In genomic region chr12:15770021-15770420, GRCh38 we compare ENCODE assay signal across 32 cellular contexts. TPM values are rescaled to one million over a fixed set of nuclear protein-coding genes. Genes with fewer than 3 reads are reported as not detected.
DNase-seq lines count a peak whose midpoint lies in the region; ATAC-seq and TF ChIP-seq lines count a peak whose summit lies in the region.
"Had no signal": no experiment of that assay in that cellular context is flagged by ENCODE, and none has a peak within 500 bp of the region (broad histone marks: within the 10 kb centered on the region; RNA-seq: fewer than 3 reads in every experiment).

No MANE protein-coding gene starts in this region.

- H3K27ac Mint-ChIP-seq in activated T-cell treated with anti-CD3 and anti-CD28 coated beads, Interleukin-2, amount 50 U/mL, for 24 hours: no peak overlapping the region
- H3K27ac Mint-ChIP-seq: activated CD8-positive, alpha-beta memory T cell treated with anti-CD3 and anti-CD28 coated beads, Interleukin-2, amount 10 ng/mL, durations not matched to agents 7 days and 5 days; activated naive CD8-positive, alpha-beta T cell treated with anti-CD3 and anti-CD28 coated beads, Interleukin-2, amount 50 U/mL, for 24 hours; activated T-cell treated with anti-CD3 and anti-CD28 coated beads, Interleukin-2, amount 50 U/mL, for 72 hours; B cell; stimulated activated effector memory CD8-positive, alpha-beta T cell treated with anti-CD3 and anti-CD28 coated beads, Interleukin-12 subunit alpha, Interleukin-12 subunit beta, amount 100 ng/mL, for 72 hours had no signal

- H3K27ac ChIP-seq in ACC112 (ENCODE audit: low read depth, low read length) (peak overlapping the region; percentile 94), PC-9 (peak overlapping the region; percentile 62; the same call in 1 of the 2 replicates), mesenchymal stem cell (ENCODE audit: low read length, poor library complexity, severe bottlenecking) (peak overlapping the region; percentile 70), smooth muscle cell (ENCODE audit: low read depth) (peak overlapping the region; percentile 43), left lung (no peak overlapping the region)
- H3K27ac ChIP-seq: body of pancreas, gastrocnemius medialis, KMS-11, prostate gland, SK-N-MC had no signal

- intact Hi-C loops in PC-9 (cut with micrococcal nuclease; ENCODE audit: unreplicated experiment): no loop called here
- intact Hi-C loops in left lung (cut with DNase I): no loop called here

- no peaks in the 10 kb centered on the region; the same call in 1 of the 2 replicates for H3F3A ChIP-seq in PC-9 (ENCODE audit: insufficient read depth, low read depth)
- no peaks in the 10 kb centered on the region for H3F3A ChIP-seq in smooth muscle cell (ENCODE audit: low read depth)

- H3K4me1 ChIP-seq in ACC112 (ENCODE audit: control insufficient read depth, insufficient read depth, low read length, unreplicated experiment): peaks cover 72% of the 10 kb centered on the region
- peaks cover 17% of the 10 kb centered on the region; the same call in 1 of the 2 replicates for H3K4me1 ChIP-seq in PC-9 (replicated peaks; ENCODE audit: insufficient read depth)
- peaks cover 4% of the 10 kb centered on the region for H3K4me1 ChIP-seq in mesenchymal stem cell (ENCODE audit: control insufficient read depth, insufficient read depth, low read depth, low read length)
- no peaks in the 10 kb centered on the region for H3K4me1 ChIP-seq in smooth muscle cell (ENCODE audit: low read depth)
- H3K4me1 ChIP-seq in left lung: no peaks in the 10 kb centered on the region
- H3K4me1 ChIP-seq: prostate gland had no signal

- POLR2A ChIA-PET in PC-9 (lab: Charles Lee; ENCODE audit: unreplicated experiment): interaction anchor here (0.6 to 1.2 kb wide), 3 partner anchors 11 to 107 kb away, joined by 3 to 41 read pairs (median 11); no protein-coding TSS in a partner anchor

- H3K4me2 ChIP-seq in PC-9 (no peak overlapping the region), mesenchymal stem cell (ENCODE audit: low read length, poor library complexity, severe bottlenecking) (no peak overlapping the region), smooth muscle cell (no peak overlapping the region)
- H3K4me2 ChIP-seq: KMS-11 had no signal

- peaks cover 3% of the 10 kb centered on the region for H3K4me1 Mint-ChIP-seq in activated T-cell treated with anti-CD3 and anti-CD28 coated beads, Interleukin-2, amount 50 U/mL, for 24 hours (ENCODE audit: low read depth)
- H3K4me1 Mint-ChIP-seq: B cell; central memory CD8-positive, alpha-beta T cell; stimulated activated effector memory CD8-positive, alpha-beta T cell treated with anti-CD3 and anti-CD28 coated beads, Interleukin-12 subunit alpha, Interleukin-12 subunit beta, amount 100 ng/mL, for 72 hours had no signal

- H3K9me3 ChIP-seq in PC-9 (ENCODE audit: insufficient read depth, low read depth) (no peaks in the 10 kb centered on the region), mesenchymal stem cell (ENCODE audit: control insufficient read depth, low read length) (no peaks in the 10 kb centered on the region), smooth muscle cell (replicated peaks; ENCODE audit: low read depth) (no peaks in the 10 kb centered on the region), left lung (no peaks in the 10 kb centered on the region)
- H3K9me3 ChIP-seq: body of pancreas, gastrocnemius medialis, prostate gland had no signal

- no peak overlapping the region for H2BK120ac ChIP-seq in mesenchymal stem cell (ENCODE audit: low read depth, low read length)

- no peaks in the 10 kb centered on the region for H3K79me1 ChIP-seq in mesenchymal stem cell (replicated peaks; ENCODE audit: low read length, poor library complexity, severe bottlenecking)

- H3K4me3 ChIP-seq in ACC112 (ENCODE audit: low read depth, low read length): peak overlapping the region; percentile 30; the same call in 1 of the 2 replicates
- no peak overlapping the region for H3K4me3 ChIP-seq in PC-9
- no peak overlapping the region for H3K4me3 ChIP-seq in mesenchymal stem cell (ENCODE audit: insufficient read depth in 1 of 2, low read depth in 1 of 2, low read length in 2 of 2)
- no peak overlapping the region for H3K4me3 ChIP-seq in smooth muscle cell
- no peak overlapping the region for H3K4me3 ChIP-seq in left lung
- H3K4me3 ChIP-seq: body of pancreas, dorsolateral prefrontal cortex, gastrocnemius medialis, prostate gland, SK-N-MC had no signal

- H2BK12ac ChIP-seq in mesenchymal stem cell (ENCODE audit: low read length in 2 of 2): no peak overlapping the region

- H2AK5ac ChIP-seq in mesenchymal stem cell (ENCODE audit: low read length, severe bottlenecking): peak overlapping the region; percentile 36

- ATAC-seq in left lung: no peak
- ATAC-seq in GM18520 (IDR thresholded peaks at IDR 0.05; ENCODE audit: unreplicated experiment): no peak
- ATAC-seq: activated CD4-positive, CD25-positive, alpha-beta regulatory T cell treated with anti-CD3 and anti-CD28 coated beads, Interleukin-2, amount 50 U/mL, for 24 hours; activated CD8-positive, alpha-beta memory T cell treated with anti-CD3 and anti-CD28 coated beads, Interleukin-2, amount 10 ng/mL, durations not matched to agents 7 days and 5 days; activated naive CD8-positive, alpha-beta T cell treated with anti-CD3 and anti-CD28 coated beads, Interleukin-2, amount 50 U/mL, for 24 hours; activated T-cell treated with anti-CD3 and anti-CD28 coated beads, Interleukin-2, amount 50 U/mL, for 72 hours; body of pancreas; gastrocnemius medialis; stimulated activated effector memory CD8-positive, alpha-beta T cell treated with anti-CD3 and anti-CD28 coated beads, Interleukin-12 subunit alpha, Interleukin-12 subunit beta, amount 100 ng/mL, for 72 hours had no signal

- DNase-seq in PC-9 (no peak), mesenchymal stem cell (no peak), smooth muscle cell (lab: John Stamatoyannopoulos, UW; ENCODE audit: unreplicated experiment) (no peak), left lung (no peak)
- no peak for DNase-seq in activated T-cell treated with anti-CD3 and anti-CD28 coated beads, Interleukin-2, amount 50 U/mL, for 24 hours
- DNase-seq: ACHN; activated CD4-positive, alpha-beta T cell treated with anti-CD3 and anti-CD28 coated beads, Interleukin-2, amount 50 U/mL, for 4 hours; activated CD8-positive, alpha-beta memory T cell treated with anti-CD3 and anti-CD28 coated beads, Interleukin-2, amount 10 ng/mL, durations not matched to agents 7 days and 5 days; activated naive CD4-positive, alpha-beta T cell; activated naive CD8-positive, alpha-beta T cell treated with anti-CD3 and anti-CD28 coated beads, Interleukin-2, amount 50 U/mL, for 24 hours; activated T-cell treated with anti-CD3 and anti-CD28 coated beads, Interleukin-2, amount 50 U/mL, for 72 hours; body of pancreas; CD4-positive, alpha-beta memory T cell; dorsolateral prefrontal cortex; gastrocnemius medialis; hippocampal formation; MM.1S; NCI-H1105 treated with DMSO at 0.1 percent for 48 hours; NCI-H1930; NCI-H2171 treated with DMSO at 0.1 percent for 48 hours; NCI-H524 treated with DMSO at 0.1 percent for 48 hours; OCI-M1; substantia nigra had no signal

- H3K27me3 ChIP-seq in ACC112 (ENCODE audit: insufficient read depth, low read length): no peaks in the 10 kb centered on the region
- no peaks in the 10 kb centered on the region for H3K27me3 ChIP-seq in PC-9 (ENCODE audit: insufficient read depth, low read depth)
- no peaks in the 10 kb centered on the region for H3K27me3 ChIP-seq in mesenchymal stem cell (ENCODE audit: control insufficient read depth in 1 of 2, insufficient read depth in 1 of 2, low read length in 2 of 2)
- no peaks in the 10 kb centered on the region for H3K27me3 ChIP-seq in smooth muscle cell (ENCODE audit: low read depth)
- H3K27me3 ChIP-seq in left lung: no peaks in the 10 kb centered on the region
- H3K27me3 ChIP-seq: body of pancreas, dorsolateral prefrontal cortex, gastrocnemius medialis had no signal

- no peaks in the 10 kb centered on the region for H3K36me3 Mint-ChIP-seq in activated T-cell treated with anti-CD3 and anti-CD28 coated beads, Interleukin-2, amount 50 U/mL, for 24 hours (ENCODE audit: low read depth)
- H3K36me3 Mint-ChIP-seq: activated CD8-positive, alpha-beta memory T cell treated with anti-CD3 and anti-CD28 coated beads, Interleukin-2, amount 10 ng/mL, durations not matched to agents 7 days and 5 days; CD4-positive, alpha-beta memory T cell; stimulated activated effector memory CD8-positive, alpha-beta T cell treated with anti-CD3 and anti-CD28 coated beads, Interleukin-12 subunit alpha, Interleukin-12 subunit beta, amount 100 ng/mL, for 72 hours had no signal

- peaks cover 88% of the 10 kb centered on the region for H3K79me2 ChIP-seq in ACC112 (ENCODE audit: control insufficient read depth, insufficient read depth, low read length, unreplicated experiment)
- H3K79me2 ChIP-seq in PC-9 (ENCODE audit: low read depth): peaks cover 90% of the 10 kb centered on the region
- peaks cover 62% of the 10 kb centered on the region for H3K79me2 ChIP-seq in smooth muscle cell (ENCODE audit: low read depth)

- BruUV-seq in PC-9 (replicated peaks; lab: Mats Ljungman, UMichigan): no TSS peak

- H4K20me1 ChIP-seq in PC-9 (ENCODE audit: insufficient read depth) (peaks cover 6% of the 10 kb centered on the region; the same call in 1 of the 2 replicates), smooth muscle cell (ENCODE audit: low read depth) (peaks cover 4% of the 10 kb centered on the region)

- H4K91ac ChIP-seq in mesenchymal stem cell (ENCODE audit: low read length): no peak overlapping the region

- no peak overlapping the region for H3K4me3 Mint-ChIP-seq in activated T-cell treated with anti-CD3 and anti-CD28 coated beads, Interleukin-2, amount 50 U/mL, for 24 hours
- H3K4me3 Mint-ChIP-seq: activated CD8-positive, alpha-beta memory T cell treated with anti-CD3 and anti-CD28 coated beads, Interleukin-2, amount 10 ng/mL, durations not matched to agents 7 days and 5 days; activated naive CD8-positive, alpha-beta T cell treated with anti-CD3 and anti-CD28 coated beads, Interleukin-2, amount 50 U/mL, for 24 hours; activated T-cell treated with anti-CD3 and anti-CD28 coated beads, Interleukin-2, amount 50 U/mL, for 72 hours; B cell; CD4-positive, alpha-beta memory T cell; central memory CD8-positive, alpha-beta T cell; stimulated activated effector memory CD8-positive, alpha-beta T cell treated with anti-CD3 and anti-CD28 coated beads, Interleukin-12 subunit alpha, Interleukin-12 subunit beta, amount 100 ng/mL, for 72 hours had no signal

- no peaks in the 10 kb centered on the region for H3K9me3 Mint-ChIP-seq in activated T-cell treated with anti-CD3 and anti-CD28 coated beads, Interleukin-2, amount 50 U/mL, for 24 hours
- H3K9me3 Mint-ChIP-seq: activated naive CD8-positive, alpha-beta T cell treated with anti-CD3 and anti-CD28 coated beads, Interleukin-2, amount 50 U/mL, for 24 hours; activated T-cell treated with anti-CD3 and anti-CD28 coated beads, Interleukin-2, amount 50 U/mL, for 72 hours; CD4-positive, alpha-beta memory T cell; central memory CD8-positive, alpha-beta T cell; stimulated activated effector memory CD8-positive, alpha-beta T cell treated with anti-CD3 and anti-CD28 coated beads, Interleukin-12 subunit alpha, Interleukin-12 subunit beta, amount 100 ng/mL, for 72 hours had no signal

- H4K8ac ChIP-seq in mesenchymal stem cell (ENCODE audit: low read length): no peak overlapping the region

- H3K18ac ChIP-seq in mesenchymal stem cell (ENCODE audit: low read depth in 1 of 2, low read length in 2 of 2): no peak overlapping the region

- peak overlapping the region; percentile 51 for H3K9ac ChIP-seq in mesenchymal stem cell (ENCODE audit: low read length)
- no peak overlapping the region for H3K9ac ChIP-seq in smooth muscle cell (ENCODE audit: low read depth)
- H3K9ac ChIP-seq: KMS-11 had no signal

- CTCF ChIA-PET in PC-9 (lab: Charles Lee): interaction anchor here (0.6 to 0.9 kb wide), 5 partner anchors 15 to 837 kb away, joined by 3 to 10 read pairs (median 8); no protein-coding TSS in a partner anchor

- peaks cover 8% of the 10 kb centered on the region for H3K36me3 ChIP-seq in ACC112 (ENCODE audit: insufficient read depth, low read length)
- H3K36me3 ChIP-seq in PC-9 (ENCODE audit: low read depth): peaks cover 10% of the 10 kb centered on the region; the same call in 1 of the 2 replicates
- no peaks in the 10 kb centered on the region for H3K36me3 ChIP-seq in mesenchymal stem cell (ENCODE audit: control insufficient read depth in 1 of 2, insufficient read depth in 2 of 2, low read depth in 1 of 2, low read length in 2 of 2)
- H3K36me3 ChIP-seq in smooth muscle cell (ENCODE audit: low read depth): no peaks in the 10 kb centered on the region
- H3K36me3 ChIP-seq in left lung: no peaks in the 10 kb centered on the region
- H3K36me3 ChIP-seq: gastrocnemius medialis, prostate gland had no signal

- H3K14ac ChIP-seq in mesenchymal stem cell (ENCODE audit: low read length in 2 of 2): no peak overlapping the region

- H3K27me3 Mint-ChIP-seq in activated T-cell treated with anti-CD3 and anti-CD28 coated beads, Interleukin-2, amount 50 U/mL, for 24 hours: peaks cover 4% of the 10 kb centered on the region
- H3K27me3 Mint-ChIP-seq: CD4-positive, alpha-beta memory T cell had no signal

- H2BK15ac ChIP-seq in mesenchymal stem cell (ENCODE audit: low read depth, poor library complexity, severe bottlenecking): no peak overlapping the region

- H2AFZ ChIP-seq in ACC112 (ENCODE audit: low read length, unreplicated experiment) (no peak overlapping the region), PC-9 (no peak overlapping the region), mesenchymal stem cell (ENCODE audit: low read depth, low read length) (no peak overlapping the region), smooth muscle cell (ENCODE audit: low read depth) (no peak overlapping the region)

- TF ChIP-seq CTCF in PC-9 (conservative IDR thresholded peaks at IDR 0.05) (no peak), smooth muscle cell (IDR thresholded peaks at IDR 0.05; ENCODE audit: borderline replicate concordance, insufficient read depth, poor library complexity, severe bottlenecking) (no peak), left lung (IDR thresholded peaks at IDR 0.05) (no peak)

- H3K4ac ChIP-seq in mesenchymal stem cell (ENCODE audit: low read depth in 1 of 2, low read length in 2 of 2): no peak overlapping the region

- no peak overlapping the region for H2BK5ac ChIP-seq in mesenchymal stem cell (ENCODE audit: low read depth, low read length, poor library complexity, severe bottlenecking)

- no peak overlapping the region for H3K23ac ChIP-seq in mesenchymal stem cell (ENCODE audit: low read length in 2 of 2)

- no CpG with 5 or more reads among the region's 3 CpGs for WGBS in mesenchymal stem cell
- WGBS in smooth muscle cell (ENCODE audit: low lambda C conversion rate): 73% methylated on average over 3 of the region's 3 CpGs

- H3K9me2 ChIP-seq in PC-9 (ENCODE audit: insufficient read depth): no peaks in the 10 kb centered on the region

RNA-seq across cellular contexts. Expression of gene EPS8, which starts 19.2 kb away (rescaled TPM):
- total RNA-seq in PC-9 (2021) (224 and 232 TPM in 2 replicates), smooth muscle cell (44.1 and 68.3 TPM in 2 replicates), left lung (10 to 100 TPM; 58.2 to 64.8 TPM)
- polyA plus RNA-seq in mesenchymal stem cell (2013, experiment 1 of 2): 61.8 TPM
- 60.9 TPM for polyA plus RNA-seq in mesenchymal stem cell (2013, experiment 2 of 2)
- 22.9 and 27.5 TPM in 2 replicates for polyA plus RNA-seq in smooth muscle cell

Comparison
In these comparisons a context has a peak if more than half of its experiments do, and no peak if none do; other contexts are left out.
1. H3K27ac ChIP-seq: peak in ACC112 (single experiment), PC-9 (single experiment), mesenchymal stem cell (single experiment) and smooth muscle cell (single experiment); none in left lung (0 of 2).